8 cellular contexts compared by ENCODE assay signal in genomic region chr17:57783338-57783742, GRCh38. TPM values are rescaled to one million over a fixed set of nuclear protein-coding genes. Genes with fewer than 3 reads are reported as not detected.
DNase-seq lines count a peak whose midpoint lies in the region; ATAC-seq and TF ChIP-seq lines count a peak whose summit lies in the region.

No MANE protein-coding gene starts in this region.

- H3K9me3 ChIP-seq in right atrium auricular region (no peaks in the 10 kb centered on the region), gastrocnemius medialis (no peaks in the 10 kb centered on the region)

- peak overlapping the region in 1 of 2 donors; percentile 23 for H3K4me3 ChIP-seq in right atrium auricular region
- peak overlapping the region; percentile 11 to 39 (median 34) for H3K4me3 ChIP-seq in gastrocnemius medialis

- H3K27me3 ChIP-seq in right atrium auricular region (no peaks in the 10 kb centered on the region), gastrocnemius medialis (no peaks in the 10 kb centered on the region)

- intact Hi-C loops in gastrocnemius medialis (cut with DNase I; ENCODE audit: low total_unique reads): loop anchor here (2.0 kb wide), 1 partner anchor 49 kb away; no protein-coding TSS in a partner anchor

- H3K36me3 ChIP-seq in right atrium auricular region (no peaks in the 10 kb centered on the region), gastrocnemius medialis (no peaks in the 10 kb centered on the region)

- no peak for TF ChIP-seq POLR2A in gastrocnemius medialis (IDR thresholded peaks at IDR 0.05)

- ATAC-seq in gastrocnemius medialis (peak; percentile 35 to 83), HG02840 (IDR thresholded peaks at IDR 0.05; ENCODE audit: low FRiP score, unreplicated experiment) (no peak)

- peak; percentile 69 to 85 for TF ChIP-seq CTCF in right atrium auricular region (IDR thresholded peaks at IDR 0.05)
- peak; percentile 47 to 83 (median 75) for TF ChIP-seq CTCF in gastrocnemius medialis (IDR thresholded peaks at IDR 0.05 in 4 of 5, conservative IDR thresholded peaks at IDR 0.05 in 1 of 5)

- in situ Hi-C loops in gastrocnemius medialis (cut with MboI; ENCODE audit: low sequenced_read_pairs in 4 of 4): no loop called here

- H3K27ac ChIP-seq in right atrium auricular region: no peak overlapping the region
- H3K27ac ChIP-seq in gastrocnemius medialis: no peak overlapping the region

- peaks cover 0 to 25% of the 10 kb centered on the region in 2 donors for H3K4me1 ChIP-seq in right atrium auricular region
- peaks cover 11 to 13% of the 10 kb centered on the region in 2 donors for H3K4me1 ChIP-seq in gastrocnemius medialis

- peak; percentile 77 for DNase-seq in GM03348 (ENCODE audit: low spot score)
- DNase-seq in NCI-H1092 treated with DMSO at 0.1 percent for 48 hours (lab: John Stamatoyannopoulos, UW): peak; percentile 58
- peak; percentile 39 for DNase-seq in T follicular helper cell (ENCODE audit: low read depth)
- peak; percentile 58 for DNase-seq in activated naive CD8-positive, alpha-beta T cell treated with anti-CD3 and anti-CD28 coated beads, Interleukin-2, amount 50 U/mL, for 16 hours (ENCODE audit: low read depth, low spot score)
- DNase-seq in right atrium auricular region (ENCODE audit: low spot score): peak; percentile 67
- DNase-seq in gastrocnemius medialis: peak; percentile 19 to 40
- no peak for DNase-seq in DMS79 treated with DMSO at 0.1 percent for 48 hours (lab: John Stamatoyannopoulos, UW)

RNA-seq across cellular contexts. Expression of gene CCDC182, which starts 38.2 kb away (rescaled TPM):
- total RNA-seq in right atrium auricular region (not detected), gastrocnemius medialis (not detected)
